Comparison of ENCODE assay signal across 25 cellular contexts in genomic region chr21:45338326-45339017, GRCh38. TPM values are rescaled to one million over a fixed set of nuclear protein-coding genes. Genes with fewer than 3 reads are reported as not detected.
DNase-seq lines count a peak whose midpoint lies in the region; ATAC-seq, FAIRE-seq and TF ChIP-seq lines count a peak whose summit lies in the region.
"Had no signal": no experiment of that assay in that cellular context is flagged by ENCODE, and none has a peak within 500 bp of the region (broad histone marks: within the 10 kb centered on the region; RNA-seq: fewer than 3 reads in every experiment).

No MANE protein-coding gene starts in this region.

- no peak overlapping the region for H3K4me3 Mint-ChIP-seq in chondrocyte (ENCODE audit: unreplicated experiment)
- no peak overlapping the region for H3K4me3 Mint-ChIP-seq in H9
- H3K4me3 Mint-ChIP-seq: CD8-positive, alpha-beta T cell had no signal

- H3K4me2 ChIP-seq in H9 (ENCODE audit: insufficient read depth, insufficient read length, low read length): no peak overlapping the region
- H3K4me2 ChIP-seq: BLaER1 treated with 17β-estradiol and CSF1 and Interleukin-3, amounts not matched to agents 10 nM and 100 nM had no signal

- H3K4me1 Mint-ChIP-seq in chondrocyte (ENCODE audit: low read depth) (peaks cover 27% of the 10 kb centered on the region), H9 (peaks cover 23 to 27% of the 10 kb centered on the region in 2 experiments)

- H3K14ac ChIP-seq in H9 (ENCODE audit: insufficient read depth, low read length): no peak overlapping the region

- TF ChIP-seq CTCF in chondrocyte (IDR thresholded peaks at IDR 0.05) (no peak), lower lobe of right lung (IDR thresholded peaks at IDR 0.05) (no peak), H9 (conservative IDR thresholded peaks at IDR 0.05) (no peak)

- intact Hi-C loops in Right ventricle myocardium inferior (cut with DNase I): no loop called here
- intact Hi-C loops in cardiac septum (cut with DNase I): no loop called here
- intact Hi-C loops in lower lobe of right lung (cut with DNase I): no loop called here

- no peak overlapping the region for H2BK5ac ChIP-seq in H9 (ENCODE audit: insufficient read length, low read length)

- ATAC-seq in Right ventricle myocardium inferior (no peak), lower lobe of right lung (no peak), GM18861 (IDR thresholded peaks at IDR 0.05; ENCODE audit: unreplicated experiment) (no peak)
- ATAC-seq: CD8-positive, alpha-beta T cell had no signal

- no peak overlapping the region for H3K18ac ChIP-seq in H9 (ENCODE audit: insufficient read length, low read depth, low read length)

- H2BK120ac ChIP-seq in H9 (ENCODE audit: low read depth, low read length, poor library complexity, severe bottlenecking): no peak overlapping the region

- no peak overlapping the region for H3K4me3 ChIP-seq in lower lobe of right lung
- H3K4me3 ChIP-seq in small intestine (ENCODE audit: low read depth in 1 of 2, low read length in 2 of 2): no peak overlapping the region
- H3K4me3 ChIP-seq: BLaER1 treated with 17β-estradiol and CSF1 and Interleukin-3, amounts not matched to agents 10 nM and 100 nM had no signal

- no peak overlapping the region for H3K27ac ChIP-seq in lower lobe of right lung
- H3K27ac ChIP-seq in small intestine (ENCODE audit: low read depth in 1 of 2, low read length in 1 of 2): no peak overlapping the region
- H3K27ac ChIP-seq in H9 (ENCODE audit: insufficient read length, low read depth, low read length): no peak overlapping the region
- H3K27ac ChIP-seq: 22Rv1; BLaER1 treated with 17β-estradiol and CSF1 and Interleukin-3, amounts not matched to agents 10 nM and 100 nM; RWPE1 had no signal

- H3K27ac Mint-ChIP-seq in chondrocyte (ENCODE audit: unreplicated experiment) (no peak overlapping the region), H9 (no peak overlapping the region)
- H3K27ac Mint-ChIP-seq: CD8-positive, alpha-beta T cell had no signal

- H3K36me3 Mint-ChIP-seq in chondrocyte (ENCODE audit: low read depth) (no peaks in the 10 kb centered on the region), H9 (ENCODE audit: insufficient read depth in 1 of 3, low read depth in 3 of 3) (no peaks in the 10 kb centered on the region)
- H3K36me3 Mint-ChIP-seq: CD8-positive, alpha-beta T cell had no signal

- H4K20me1 ChIP-seq in H9 (ENCODE audit: control insufficient read depth, insufficient read depth, insufficient read length): no peaks in the 10 kb centered on the region

- H3K9me3 Mint-ChIP-seq in chondrocyte (ENCODE audit: low read depth) (no peaks in the 10 kb centered on the region), H9 (peaks cover 4 to 9% of the 10 kb centered on the region in 2 experiments; a peak in 3 of 5 replicates)
- H3K9me3 Mint-ChIP-seq: CD8-positive, alpha-beta T cell had no signal

- no peak overlapping the region for H3K23ac ChIP-seq in H9 (ENCODE audit: insufficient read length, low read depth, low read length)

- H4K8ac ChIP-seq in H9 (replicated peaks; ENCODE audit: insufficient read length, low read depth, low read length): no peak overlapping the region

- H3K79me2 ChIP-seq in H9 (ENCODE audit: insufficient read depth, low read length): no peaks in the 10 kb centered on the region

- H3K27me3 Mint-ChIP-seq in chondrocyte (ENCODE audit: low read depth) (no peaks in the 10 kb centered on the region), H9 (ENCODE audit: low read depth) (peaks cover 20% of the 10 kb centered on the region)

- no peak overlapping the region for H2AFZ ChIP-seq in H9 (ENCODE audit: low read length)

- WGBS in small intestine, 3 donors: 62 to 75% (median 71%) methylated on average over 13 of the region's 13 CpGs
- WGBS in H9 (ENCODE audit: extremely low coverage, insufficient read length, low lambda C conversion rate): no CpG with 5 or more reads among the region's 13 CpGs

- H3T11ph ChIP-seq in H9 (ENCODE audit: low read length): no peak overlapping the region

- H2AK5ac ChIP-seq in H9 (ENCODE audit: insufficient read length, low read length): no peak overlapping the region

- no peak overlapping the region for H3K9ac ChIP-seq in H9 (ENCODE audit: extremely low read depth, insufficient read length, low read length)
- H3K9ac ChIP-seq: BLaER1 treated with 17β-estradiol and CSF1 and Interleukin-3, amounts not matched to agents 10 nM and 100 nM had no signal

- H4K91ac ChIP-seq in H9 (ENCODE audit: insufficient read length, low read depth, low read length): no peak overlapping the region

- H3K9me3 ChIP-seq in lower lobe of right lung (no peaks in the 10 kb centered on the region), small intestine (ENCODE audit: control insufficient read depth, low read depth) (no peaks in the 10 kb centered on the region), H9 (ENCODE audit: control insufficient read depth, low read depth, low read length) (no peaks in the 10 kb centered on the region)
- H3K9me3 ChIP-seq: BLaER1 treated with 17β-estradiol and CSF1 and Interleukin-3, amounts not matched to agents 10 nM and 100 nM had no signal

- H2BK20ac ChIP-seq in H9 (ENCODE audit: low read depth, low read length, poor library complexity, severe bottlenecking): no peak overlapping the region

- no peak overlapping the region for H3K56ac ChIP-seq in H9 (ENCODE audit: insufficient read length, low read depth, low read length)

- no peak overlapping the region for H2BK15ac ChIP-seq in H9 (ENCODE audit: low read depth, low read length)

- H3K36me3 ChIP-seq in lower lobe of right lung: no peaks in the 10 kb centered on the region
- no peaks in the 10 kb centered on the region for H3K36me3 ChIP-seq in small intestine (ENCODE audit: control insufficient read depth in 2 of 2, insufficient read depth in 2 of 2, low read length in 2 of 2)
- H3K36me3 ChIP-seq: BLaER1 treated with 17β-estradiol and CSF1 and Interleukin-3, amounts not matched to agents 10 nM and 100 nM had no signal

- H4K5ac ChIP-seq in H9 (ENCODE audit: insufficient read length, low read depth, low read length): no peak overlapping the region

- H3K79me1 ChIP-seq in H9 (ENCODE audit: insufficient read depth, low read depth, low read length, poor library complexity, severe bottlenecking): no peaks in the 10 kb centered on the region

- H3K23me2 ChIP-seq in H9 (ENCODE audit: insufficient read length, low read depth, low read length, poor library complexity, severe bottlenecking): no peaks in the 10 kb centered on the region

- FAIRE-seq in small intestine (lab: Jason Lieb, UNC): no peak
- FAIRE-seq: GM12891 had no signal

- peaks cover 10% of the 10 kb centered on the region for H3K4me1 ChIP-seq in lower lobe of right lung
- H3K4me1 ChIP-seq in small intestine (ENCODE audit: control insufficient read depth in 2 of 2, insufficient read depth in 1 of 2, low read depth in 1 of 2, low read length in 1 of 2): peaks cover 0 to 2% of the 10 kb centered on the region in 2 donors
- no peaks in the 10 kb centered on the region; the same call in 1 of the 2 replicates for H3K4me1 ChIP-seq in H9 (ENCODE audit: insufficient read depth, low read length)

- H3K4ac ChIP-seq in H9 (ENCODE audit: low read depth, low read length): no peak overlapping the region

- H2BK12ac ChIP-seq in H9 (ENCODE audit: insufficient read length, low read depth, low read length): no peak overlapping the region

- DNase-seq in Right ventricle myocardium inferior (ENCODE audit: missing footprints) (peak; percentile 30), cardiac septum (ENCODE audit: low spot score) (no peak), chondrocyte (ENCODE audit: low spot score) (peak; percentile 48), lower lobe of right lung (peak; percentile 19), small intestine (peak; percentile 73), hypothalamus (lab: John Stamatoyannopoulos, UW) (no peak), H9 (no peak)
- DNase-seq: ACHN; CD8-positive, alpha-beta T cell; DMS153; GOT3; Karpas-422; MV-4-11; NCI-H1105 treated with DMSO at 0.1 percent for 48 hours; NCI-H2081; NCI-H2171; NCI-H345; NCI-H524; NCI-H774; NK-92 treated with Interleukin-12 subunit alpha and Interleukin-12 subunit beta, amount 100 ng/mL, for 24 hours had no signal

- H3K27me3 ChIP-seq in lower lobe of right lung (ENCODE audit: low read depth) (no peaks in the 10 kb centered on the region), small intestine (ENCODE audit: control insufficient read depth in 2 of 2, insufficient read depth in 2 of 2, low read length in 2 of 2) (no peaks in the 10 kb centered on the region), H9 (ENCODE audit: insufficient read depth, low read length) (no peaks in the 10 kb centered on the region)
- H3K27me3 ChIP-seq: BLaER1 treated with 17β-estradiol and CSF1 and Interleukin-3, amounts not matched to agents 10 nM and 100 nM had no signal

RNA-seq across cellular contexts. Expression of gene POFUT2, which starts 50.8 kb away (rescaled TPM):
- 16.9 TPM for total RNA-seq in Right ventricle myocardium inferior
- total RNA-seq in cardiac septum: 20.1 TPM
- 59.9 to 73.6 TPM (median 72.4 TPM) in 3 replicates for total RNA-seq in chondrocyte
- 29.1 TPM for total RNA-seq in lower lobe of right lung
- polyA plus RNA-seq in small intestine: 10 to 100 TPM; 13.5 to 34.4 (median 20.0) TPM
- 32.1 and 34.8 TPM in 2 replicates for total RNA-seq in H9 (2021)

Comparison
In these comparisons a context has a peak if more than half of its experiments do, and no peak if none do; other contexts are left out.
1. DNase-seq: peak in Right ventricle myocardium inferior (single experiment), chondrocyte (single experiment), lower lobe of right lung (single experiment) and small intestine (single experiment); none in cardiac septum (single experiment), hypothalamus (0 of 51) and H9 (single experiment).